In genomic region chr6:170227996-170228550, GRCh38 we compare ENCODE assay signal across 20 cellular contexts.
"Had no signal": no experiment of that assay in that cellular context is flagged by ENCODE, and none has a peak within 500 bp of the region (broad histone marks: within the 10 kb centered on the region; RNA-seq: fewer than 3 reads in every experiment).

No MANE protein-coding gene starts in this region.

- H3K36me3 Mint-ChIP-seq: activated naive CD8-positive, alpha-beta T cell treated with anti-CD3 and anti-CD28 coated beads, Interleukin-2, amount 10 ng/mL, durations not matched to agents 7 days and 5 days; naive thymus-derived CD8-positive, alpha-beta T cell had no signal

- H3K4me1 Mint-ChIP-seq: activated CD4-positive, alpha-beta T cell treated with anti-CD3 and anti-CD28 coated beads, Interleukin-2, amount 10 ng/mL, durations not matched to agents 24 days and 14 days had no signal

- H3K79me2 ChIP-seq: parathyroid adenoma had no signal

- H3K27me3 ChIP-seq: cardiac muscle cell, sigmoid colon had no signal

- H2AFZ ChIP-seq: parathyroid adenoma had no signal

- H3K27ac ChIP-seq: cardiac muscle cell, parathyroid adenoma, sigmoid colon had no signal

- ATAC-seq: activated T-cell treated with anti-CD3 and anti-CD28 coated beads, Interleukin-2, amount 50 U/mL, for 72 hours; left lobe of liver; naive thymus-derived CD8-positive, alpha-beta T cell had no signal

- FAIRE-seq: endometrium had no signal

- H3K9me3 Mint-ChIP-seq: activated CD4-positive, alpha-beta memory T cell treated with anti-CD3 and anti-CD28 coated beads, Interleukin-2, amount 10 ng/mL, durations not matched to agents 7 days and 5 days; activated CD4-positive, alpha-beta T cell treated with anti-CD3 and anti-CD28 coated beads, Interleukin-2, amount 10 ng/mL, durations not matched to agents 24 days and 14 days; activated naive CD4-positive, alpha-beta T cell treated with anti-CD3 and anti-CD28 coated beads for 36 hours; activated naive CD8-positive, alpha-beta T cell treated with anti-CD3 and anti-CD28 coated beads, Interleukin-2, amount 10 ng/mL, durations not matched to agents 7 days and 5 days; activated T-cell treated with anti-CD3 and anti-CD28 coated beads, Interleukin-2, amount 50 U/mL, for 72 hours; dendritic cell treated with granulocyte-macrophage colony-stimulating factor and Interleukin-4, amounts not matched to agents 40 ng/mL and 50 ng/mL, for 4 days; naive thymus-derived CD8-positive, alpha-beta T cell had no signal

- H3K4me2 ChIP-seq: smooth muscle cell had no signal

- H3K27me3 Mint-ChIP-seq: activated CD4-positive, alpha-beta memory T cell treated with anti-CD3 and anti-CD28 coated beads, Interleukin-2, amount 10 ng/mL, durations not matched to agents 7 days and 5 days; naive thymus-derived CD8-positive, alpha-beta T cell had no signal

- H3K4me3 ChIP-seq: cardiac muscle cell, lung, sigmoid colon, smooth muscle cell had no signal

- H3K4me3 Mint-ChIP-seq: activated CD4-positive, alpha-beta memory T cell treated with anti-CD3 and anti-CD28 coated beads, Interleukin-2, amount 10 ng/mL, durations not matched to agents 7 days and 5 days; activated CD4-positive, alpha-beta T cell treated with anti-CD3 and anti-CD28 coated beads, Interleukin-2, amount 10 ng/mL, durations not matched to agents 24 days and 14 days; activated naive CD4-positive, alpha-beta T cell treated with anti-CD3 and anti-CD28 coated beads for 36 hours; activated naive CD8-positive, alpha-beta T cell treated with anti-CD3 and anti-CD28 coated beads, Interleukin-2, amount 10 ng/mL, durations not matched to agents 7 days and 5 days; activated T-cell treated with anti-CD3 and anti-CD28 coated beads, Interleukin-2, amount 50 U/mL, for 72 hours; dendritic cell treated with granulocyte-macrophage colony-stimulating factor and Interleukin-4, amounts not matched to agents 40 ng/mL and 50 ng/mL, for 4 days; naive thymus-derived CD8-positive, alpha-beta T cell had no signal

- H3K36me3 ChIP-seq: cardiac muscle cell, sigmoid colon had no signal

- H3K4me1 ChIP-seq: parathyroid adenoma, sigmoid colon had no signal

- H3K9ac ChIP-seq: parathyroid adenoma had no signal

- H3K27ac Mint-ChIP-seq: activated CD4-positive, alpha-beta memory T cell treated with anti-CD3 and anti-CD28 coated beads, Interleukin-2, amount 10 ng/mL, durations not matched to agents 7 days and 5 days; activated CD4-positive, alpha-beta T cell treated with anti-CD3 and anti-CD28 coated beads, Interleukin-2, amount 10 ng/mL, durations not matched to agents 24 days and 14 days; activated naive CD4-positive, alpha-beta T cell treated with anti-CD3 and anti-CD28 coated beads for 36 hours; activated naive CD8-positive, alpha-beta T cell treated with anti-CD3 and anti-CD28 coated beads, Interleukin-2, amount 10 ng/mL, durations not matched to agents 7 days and 5 days; activated T-cell treated with anti-CD3 and anti-CD28 coated beads, Interleukin-2, amount 50 U/mL, for 72 hours; dendritic cell treated with granulocyte-macrophage colony-stimulating factor and Interleukin-4, amounts not matched to agents 40 ng/mL and 50 ng/mL, for 4 days; naive thymus-derived CD8-positive, alpha-beta T cell had no signal

- DNase-seq: activated CD4-positive, alpha-beta memory T cell treated with anti-CD3 and anti-CD28 coated beads, Interleukin-2, amount 10 ng/mL, durations not matched to agents 7 days and 5 days; activated CD4-positive, alpha-beta T cell treated with anti-CD3 and anti-CD28 coated beads, Interleukin-2, amount 10 ng/mL, durations not matched to agents 24 days and 14 days; activated effector memory CD4-positive, alpha-beta T cell treated with Interleukin-2 at 50 U/mL for 16 hours; activated naive CD4-positive, alpha-beta T cell treated with anti-CD3 and anti-CD28 coated beads for 36 hours; activated naive CD8-positive, alpha-beta T cell treated with anti-CD3 and anti-CD28 coated beads, Interleukin-2, amount 10 ng/mL, durations not matched to agents 7 days and 5 days; activated T-cell treated with anti-CD3 and anti-CD28 coated beads, Interleukin-2, amount 50 U/mL, for 72 hours; amniotic stem cell; effector CD4-positive, alpha-beta T cell; stimulated activated CD4-positive, alpha-beta T cell treated with anti-CD3 and anti-CD28 coated beads, Interleukin-2, amount 100 ng/mL, for 48 hours; stimulated activated CD8-positive, alpha-beta memory T cell treated with anti-CD3 and anti-CD28 coated beads, Interleukin-4, amount 100 ng/mL, for 48 hours; stimulated activated naive CD4-positive, alpha-beta T cell had no signal

- H3K9me3 ChIP-seq: sigmoid colon had no signal
